8 cellular contexts compared by ENCODE assay signal in the genomic region with DNA sequence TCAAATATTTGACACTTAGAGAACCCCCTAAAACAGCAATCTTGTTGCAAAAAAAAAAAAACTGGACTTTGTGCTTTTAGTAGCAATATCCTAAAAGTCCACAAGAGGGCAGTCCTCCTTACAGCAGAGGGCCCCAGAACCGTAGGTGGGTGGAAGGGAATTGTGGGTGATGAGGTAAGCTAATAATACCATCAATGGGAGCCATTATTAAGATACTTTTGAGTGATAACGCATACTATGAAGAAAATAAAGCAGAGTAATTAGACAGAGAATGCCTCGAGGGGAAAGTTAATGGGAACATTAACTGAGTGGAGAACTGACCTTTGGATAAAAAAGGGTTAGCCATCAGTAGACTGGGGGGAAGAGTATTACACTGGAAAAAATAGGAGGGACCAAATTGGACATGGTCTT.
A peak's percentile ranks its signal among the peaks of the same experiment; 100 is the strongest.
DNase-seq lines count a peak whose midpoint lies in the region; ATAC-seq lines count a peak whose summit lies in the region.

No MANE protein-coding gene starts in this region.

- ATAC-seq in GM19351 (IDR thresholded peaks at IDR 0.05; ENCODE audit: unreplicated experiment) (peak; percentile 89), HG03378 (IDR thresholded peaks at IDR 0.05; ENCODE audit: unreplicated experiment) (peak; percentile 74)

- DNase-seq in DMS114 treated with DMSO at 0.1 percent for 48 hours (lab: John Stamatoyannopoulos, UW; ENCODE audit: unreplicated experiment) = peak; percentile 7
- DNase-seq in SK-N-DZ (ENCODE audit: low spot score) = peak; percentile 18
- peak; percentile 43 for DNase-seq in fibroblast of the conjunctiva (ENCODE audit: low read depth)
- peak; percentile 51 for DNase-seq in renal cortical epithelial cell (ENCODE audit: low read depth)
- no peak for DNase-seq in DMS79 treated with DMSO at 0.1 percent for 48 hours (lab: John Stamatoyannopoulos, UW)
- DNase-seq in cerebellum (ENCODE audit: low spot score) = no peak

Comparison
In these comparisons a context has a peak if more than half of its experiments do, and no peak if none do; other contexts are left out.
1. DNase-seq: peak in DMS114 treated with DMSO at 0.1 percent for 48 hours (single experiment), SK-N-DZ (single experiment), fibroblast of the conjunctiva (single experiment) and renal cortical epithelial cell (single experiment); none in DMS79 treated with DMSO at 0.1 percent for 48 hours (single experiment) and cerebellum (single experiment).